ENCODE assay signal across 26 cellular contexts in genomic region chr12:31970199-31970598, GRCh38. TPM values are rescaled to one million over a fixed set of nuclear protein-coding genes. Genes with fewer than 3 reads are reported as not detected.
DNase-seq lines count a peak whose midpoint lies in the region; ATAC-seq, FAIRE-seq and TF ChIP-seq lines count a peak whose summit lies in the region.
"Had no signal": no experiment of that assay in that cellular context is flagged by ENCODE, and none has a peak within 500 bp of the region (broad histone marks: within the 10 kb centered on the region; RNA-seq: fewer than 3 reads in every experiment).

No MANE protein-coding gene starts in this region.

- peaks cover 66% of the 10 kb centered on the region for H3K4me1 Mint-ChIP-seq in activated CD8-positive, alpha-beta T cell treated with anti-CD3 and anti-CD28 coated beads for 36 hours (ENCODE audit: low read depth)
- H3K4me1 Mint-ChIP-seq in activated CD8-positive, alpha-beta T cell treated with anti-CD3 and anti-CD28 coated beads, Interleukin-2, amount 10 ng/mL, durations not matched to agents 7 days and 5 days (ENCODE audit: low read depth), result peaks cover 43% of the 10 kb centered on the region
- peaks cover 35% of the 10 kb centered on the region for H3K4me1 Mint-ChIP-seq in endodermal cell
- H3K4me1 Mint-ChIP-seq in natural killer cell, result peaks cover 82% of the 10 kb centered on the region in 2 donors

- peak; percentile 26 for FAIRE-seq in GM19239 (lab: Jason Lieb, UNC)
- FAIRE-seq: A204.1, colon, keratinocyte had no signal

- no peak for DNase-seq in activated CD8-positive, alpha-beta T cell treated with anti-CD3 and anti-CD28 coated beads for 36 hours
- DNase-seq in activated CD8-positive, alpha-beta T cell treated with anti-CD3 and anti-CD28 coated beads, Interleukin-2, amount 10 ng/mL, durations not matched to agents 7 days and 5 days, result no peak
- no peak for DNase-seq in GM19239 (ENCODE audit: insufficient read length, low spot score)
- no peak for DNase-seq in endodermal cell
- DNase-seq in natural killer cell, result no peak
- DNase-seq in cerebellar nuclear complex (lab: John Stamatoyannopoulos, UW), result no peak
- no peak for DNase-seq in COLO668 (lab: John Stamatoyannopoulos, UW; ENCODE audit: unreplicated experiment)
- DNase-seq: BE2C, NCI-H1694, NCI-H2171, NCI-H524, SHP77 treated with DMSO at 0.1 percent for 48 hours, testis, uterus had no signal

- H3K27me3 Mint-ChIP-seq in activated CD8-positive, alpha-beta T cell treated with anti-CD3 and anti-CD28 coated beads for 36 hours, result no peaks in the 10 kb centered on the region
- no peaks in the 10 kb centered on the region for H3K27me3 Mint-ChIP-seq in activated CD8-positive, alpha-beta T cell treated with anti-CD3 and anti-CD28 coated beads, Interleukin-2, amount 10 ng/mL, durations not matched to agents 7 days and 5 days (ENCODE audit: low read depth)
- H3K27me3 Mint-ChIP-seq in endodermal cell (ENCODE audit: insufficient read depth) (no peaks in the 10 kb centered on the region), natural killer cell (ENCODE audit: low read depth in 2 of 2) (no peaks in the 10 kb centered on the region)
- H3K27me3 Mint-ChIP-seq: stimulated activated memory B cell treated with anti-CD40 and anti-IgM and Interleukin-4, amounts not matched to agents 10 μg/mL and 1 μg/mL and 100 μg/mL, for 72 hours had no signal

- peaks cover 76% of the 10 kb centered on the region for H3K9me3 ChIP-seq in endodermal cell (ENCODE audit: control insufficient read depth, low read length)
- H3K9me3 ChIP-seq: BE2C, gastroesophageal sphincter, HAP-1, right atrium auricular region, testis had no signal

- CTCF ChIA-PET in activated CD8-positive, alpha-beta T cell treated with anti-CD3 and anti-CD28 coated beads for 36 hours (lab: Charles Lee), result interaction anchor here (0.6 to 1.8 kb wide), 6 partner anchors 11 to 317 kb away, joined by 3 to 5 read pairs (median 4); no protein-coding TSS in a partner anchor
- CTCF ChIA-PET in activated CD8-positive, alpha-beta T cell treated with anti-CD3 and anti-CD28 coated beads, Interleukin-2, amount 10 ng/mL, durations not matched to agents 7 days and 5 days (lab: Charles Lee), result no interaction called here

- no peak for TF ChIP-seq CTCF in activated CD8-positive, alpha-beta T cell treated with anti-CD3 and anti-CD28 coated beads for 36 hours (IDR thresholded peaks at IDR 0.05)
- TF ChIP-seq CTCF in endodermal cell (conservative IDR thresholded peaks at IDR 0.05) (no peak), natural killer cell (IDR thresholded peaks at IDR 0.05) (no peak)

- H3K36me3 Mint-ChIP-seq in activated CD8-positive, alpha-beta T cell treated with anti-CD3 and anti-CD28 coated beads for 36 hours (ENCODE audit: low read depth), result peaks cover 81% of the 10 kb centered on the region
- H3K36me3 Mint-ChIP-seq in activated CD8-positive, alpha-beta T cell treated with anti-CD3 and anti-CD28 coated beads, Interleukin-2, amount 10 ng/mL, durations not matched to agents 7 days and 5 days (ENCODE audit: low read depth), result peaks cover 92% of the 10 kb centered on the region
- H3K36me3 Mint-ChIP-seq in endodermal cell (ENCODE audit: low read depth), result peaks cover 89% of the 10 kb centered on the region
- peaks cover 32% of the 10 kb centered on the region for H3K36me3 Mint-ChIP-seq in natural killer cell

- no peak for ATAC-seq in activated CD8-positive, alpha-beta T cell treated with anti-CD3 and anti-CD28 coated beads for 36 hours
- no peak for ATAC-seq in activated CD8-positive, alpha-beta T cell treated with anti-CD3 and anti-CD28 coated beads, Interleukin-2, amount 10 ng/mL, durations not matched to agents 7 days and 5 days
- no peak for ATAC-seq in natural killer cell
- ATAC-seq in HG03139 (IDR thresholded peaks at IDR 0.05; ENCODE audit: unreplicated experiment), result no peak
- ATAC-seq: activated CD4-positive, CD25-positive, alpha-beta regulatory T cell treated with anti-CD3 and anti-CD28 coated beads, Interleukin-2, amount 50 U/mL, for 24 hours; gastroesophageal sphincter; Panc1; stimulated activated memory B cell treated with anti-CD40 and anti-IgM and Interleukin-4, amounts not matched to agents 10 μg/mL and 1 μg/mL and 100 μg/mL, for 72 hours had no signal

- POLR2A ChIA-PET in activated CD8-positive, alpha-beta T cell treated with anti-CD3 and anti-CD28 coated beads for 36 hours (lab: Charles Lee), result interaction anchor here (0.7 to 1.0 kb wide), 2 partner anchors 22 to 50 kb away, joined by 3 read pairs; no protein-coding TSS in a partner anchor
- POLR2A ChIA-PET in activated CD8-positive, alpha-beta T cell treated with anti-CD3 and anti-CD28 coated beads, Interleukin-2, amount 10 ng/mL, durations not matched to agents 7 days and 5 days (lab: Charles Lee), result no interaction called here

- H3K4me3 Mint-ChIP-seq in activated CD8-positive, alpha-beta T cell treated with anti-CD3 and anti-CD28 coated beads for 36 hours, result no peak overlapping the region
- H3K4me3 Mint-ChIP-seq in activated CD8-positive, alpha-beta T cell treated with anti-CD3 and anti-CD28 coated beads, Interleukin-2, amount 10 ng/mL, durations not matched to agents 7 days and 5 days, result no peak overlapping the region
- H3K4me3 Mint-ChIP-seq in endodermal cell (no peak overlapping the region), natural killer cell (peak overlapping the region; percentile 60)
- H3K4me3 Mint-ChIP-seq: activated T-helper 1 cell treated with anti-CD3 and anti-CD28 coated beads, Interleukin-12 subunit alpha, Interleukin-12 subunit beta, Interleukin-2, Interleukin-4 antibody, amounts not matched to agents 30 ng/mL and 10 ng/mL and 1 ng/mL, durations not matched to agents 14 hours and 24 hours and 36 hours had no signal

- H3K27me3 ChIP-seq in endodermal cell (ENCODE audit: control insufficient read depth, insufficient read depth, low read length, poor library complexity, severe bottlenecking), result no peaks in the 10 kb centered on the region
- H3K27me3 ChIP-seq: BE2C, gastroesophageal sphincter, right atrium auricular region, testis, uterus had no signal

- H3K9me3 Mint-ChIP-seq in activated CD8-positive, alpha-beta T cell treated with anti-CD3 and anti-CD28 coated beads for 36 hours, result peaks cover 26% of the 10 kb centered on the region
- peaks cover 36% of the 10 kb centered on the region for H3K9me3 Mint-ChIP-seq in activated CD8-positive, alpha-beta T cell treated with anti-CD3 and anti-CD28 coated beads, Interleukin-2, amount 10 ng/mL, durations not matched to agents 7 days and 5 days (ENCODE audit: insufficient read depth)
- H3K9me3 Mint-ChIP-seq in endodermal cell (peaks cover 69% of the 10 kb centered on the region), natural killer cell (no peaks in the 10 kb centered on the region)
- H3K9me3 Mint-ChIP-seq: stimulated activated memory B cell treated with anti-CD40 and anti-IgM and Interleukin-4, amounts not matched to agents 10 μg/mL and 1 μg/mL and 100 μg/mL, for 72 hours had no signal

- peak overlapping the region; percentile 87 for H3K27ac Mint-ChIP-seq in activated CD8-positive, alpha-beta T cell treated with anti-CD3 and anti-CD28 coated beads for 36 hours
- no peak overlapping the region for H3K27ac Mint-ChIP-seq in activated CD8-positive, alpha-beta T cell treated with anti-CD3 and anti-CD28 coated beads, Interleukin-2, amount 10 ng/mL, durations not matched to agents 7 days and 5 days
- peak overlapping the region; percentile 74 for H3K27ac Mint-ChIP-seq in endodermal cell
- peak overlapping the region; percentile 78 to 86 for H3K27ac Mint-ChIP-seq in natural killer cell
- H3K27ac Mint-ChIP-seq: activated T-helper 1 cell treated with anti-CD3 and anti-CD28 coated beads, Interleukin-12 subunit alpha, Interleukin-12 subunit beta, Interleukin-2, Interleukin-4 antibody, amounts not matched to agents 30 ng/mL and 10 ng/mL and 1 ng/mL, durations not matched to agents 14 hours and 24 hours and 36 hours had no signal

- intact Hi-C loops in activated CD8-positive, alpha-beta T cell treated with anti-CD3 and anti-CD28 coated beads for 36 hours (cut with micrococcal nuclease), result no loop called here
- intact Hi-C loops in natural killer cell (cut with micrococcal nuclease), result no loop called here

- peaks cover 78% of the 10 kb centered on the region for H3K36me3 ChIP-seq in endodermal cell (ENCODE audit: control insufficient read depth, insufficient read depth, low read length)
- H3K36me3 ChIP-seq: BE2C, uterus had no signal

- H3K4me1 ChIP-seq in endodermal cell (ENCODE audit: control insufficient read depth, insufficient read depth, low read length), result peaks cover 4% of the 10 kb centered on the region
- H3K4me1 ChIP-seq: BE2C, HAP-1, uterus had no signal

- H3K9ac ChIP-seq in endodermal cell (ENCODE audit: extremely low read depth, low read length, poor library complexity, severe bottlenecking), result no peak overlapping the region

- peak overlapping the region; percentile 67 for H3K4me3 ChIP-seq in endodermal cell (ENCODE audit: low read length)
- H3K4me3 ChIP-seq: gastroesophageal sphincter, HAP-1, lung, right atrium auricular region, testis, uterus had no signal

- H3K27ac ChIP-seq in endodermal cell (ENCODE audit: low read depth, low read length), result no peak overlapping the region
- H3K27ac ChIP-seq: gastroesophageal sphincter, right atrium auricular region, testis, uterus had no signal

RNA-seq across cellular contexts. Expression of gene RESF1, which starts 11.0 kb away (rescaled TPM):
- total RNA-seq in activated CD8-positive, alpha-beta T cell treated with anti-CD3 and anti-CD28 coated beads for 36 hours, result 10 to 100 TPM; 70.8 to 83.3 TPM
- 100 to 1,000 TPM; 112 to 126 TPM for total RNA-seq in activated CD8-positive, alpha-beta T cell treated with anti-CD3 and anti-CD28 coated beads, Interleukin-2, amount 10 ng/mL, durations not matched to agents 7 days and 5 days
- total RNA-seq in endodermal cell (100 to 1,000 TPM; 152 to 201 TPM), natural killer cell (100 to 1,000 TPM; 144 to 209 (median 184) TPM)
- 42.0 TPM for polyA plus RNA-seq in endodermal cell (2013, experiment 1 of 2)
- 45.3 TPM for polyA plus RNA-seq in endodermal cell (2013, experiment 2 of 2)
